ENCODE assay signal across 8 cellular contexts in genomic region chr17:79087428-79088143, GRCh38. TPM values are rescaled to one million over a fixed set of nuclear protein-coding genes. Genes with fewer than 3 reads are reported as not detected.
DNase-seq lines count a peak whose midpoint lies in the region; ATAC-seq and TF ChIP-seq lines count a peak whose summit lies in the region.

No MANE protein-coding gene starts in this region.

- no peak overlapping the region for H3K4me2 ChIP-seq in IMR-90 (ENCODE audit: low read depth, low read length)

- no peaks in the 10 kb centered on the region for H3K9me3 Mint-ChIP-seq in activated T-helper 2 cell treated with anti-CD3 and anti-CD28 coated beads, Interferon-gamma antibody, Interleukin-2, Interleukin-4, amounts not matched to agents 10 μg/mL and 5 μg/mL and 100 μg/mL, durations not matched to agents 14 hours and 24 hours and 36 hours

- H3K27me3 ChIP-seq in IMR-90 (ENCODE audit: control insufficient read depth, insufficient read depth, low read length) (no peaks in the 10 kb centered on the region), thyroid gland (no peaks in the 10 kb centered on the region)

- 61% methylated on average over 6 of the region's 12 CpGs; no CpG with 5 or more reads in 1 of the 2 experiments for WGBS in IMR-90 (ENCODE audit: extremely low coverage in 2 of 2, insufficient read length in 1 of 2), 2 experiments
- 40 to 52% methylated on average over 1 to 10 of the region's 12 CpGs for WGBS in thyroid gland, 2 donors

- no peak overlapping the region for H2BK120ac ChIP-seq in IMR-90 (ENCODE audit: low read depth, low read length)

- peak overlapping the region; percentile 37 for H2AFZ ChIP-seq in IMR-90 (replicated peaks; ENCODE audit: low read length, poor library complexity)

- POLR2A ChIA-PET in IMR-90 (lab: Charles Lee; ENCODE audit: unreplicated experiment), result no interaction called here

- H3K4me3 Mint-ChIP-seq in activated T-helper 2 cell treated with anti-CD3 and anti-CD28 coated beads, Interferon-gamma antibody, Interleukin-2, Interleukin-4, amounts not matched to agents 10 μg/mL and 5 μg/mL and 100 μg/mL, durations not matched to agents 14 hours and 24 hours and 36 hours (ENCODE audit: low read depth), result no peak overlapping the region

- H3K36me3 ChIP-seq in IMR-90 (ENCODE audit: control insufficient read depth, insufficient read depth, low read length) (peaks cover 13% of the 10 kb centered on the region; the same call in 1 of the 2 replicates), thyroid gland (peaks cover 18 to 26% of the 10 kb centered on the region in 2 donors)

- TF ChIP-seq POLR2A in IMR-90 (IDR thresholded peaks at IDR 0.05; ENCODE audit: low read depth, low read length) (no peak), thyroid gland (IDR thresholded peaks at IDR 0.05) (no peak)

- TF ChIP-seq RAD21 in IMR-90 (IDR thresholded peaks at IDR 0.05; ENCODE audit: low read length), result peak; percentile 77

- H3K9me1 ChIP-seq in IMR-90 (ENCODE audit: insufficient read depth, low read length), result no peaks in the 10 kb centered on the region

- in situ Hi-C loops in IMR-90 (cut with MboI; ENCODE audit: low sequenced_read_pairs), result loop anchor here (10.0 to 25.0 kb wide), 2 partner anchors 307 to 625 kb away; no protein-coding TSS in a partner anchor

- H3K4me1 ChIP-seq in IMR-90 (ENCODE audit: control insufficient read depth, insufficient read depth, low read length) (no peaks in the 10 kb centered on the region), thyroid gland (peaks cover 0 to 9% of the 10 kb centered on the region in 2 donors)

- H3K56ac ChIP-seq in IMR-90 (ENCODE audit: extremely low read depth, insufficient read depth, low read length), result no peak overlapping the region

- peaks cover 9% of the 10 kb centered on the region; the same call in 1 of the 2 replicates for H4K20me1 ChIP-seq in IMR-90 (ENCODE audit: insufficient read depth, low read length)

- H3K79me1 ChIP-seq in IMR-90 (ENCODE audit: low read depth in 1 of 2, low read length in 2 of 2), result no peaks in the 10 kb centered on the region

- no peak overlapping the region for H2BK15ac ChIP-seq in IMR-90 (ENCODE audit: low read depth, low read length)

- no peak overlapping the region for H3K27ac Mint-ChIP-seq in activated T-helper 2 cell treated with anti-CD3 and anti-CD28 coated beads, Interferon-gamma antibody, Interleukin-2, Interleukin-4, amounts not matched to agents 10 μg/mL and 5 μg/mL and 100 μg/mL, durations not matched to agents 14 hours and 24 hours and 36 hours

- intact Hi-C loops in IMR-90 (cut with micrococcal nuclease) (loop anchor here (1.0 kb wide), 2 partner anchors 306 to 621 kb away; no protein-coding TSS in a partner anchor), thyroid gland (cut with DNase I) (loop anchor here (2.0 kb wide), 1 partner anchor 305 kb away; no protein-coding TSS in a partner anchor)
- intact Hi-C loops in activated T-helper 2 cell treated with anti-CD3 and anti-CD28 coated beads, Interferon-gamma antibody, Interleukin-2, Interleukin-4, amounts not matched to agents 10 μg/mL and 5 μg/mL and 100 μg/mL, durations not matched to agents 14 hours and 24 hours and 36 hours (cut with micrococcal nuclease), result loop anchor here (2.0 kb wide), 1 partner anchor 305 kb away; no protein-coding TSS in a partner anchor

- peak; percentile 92 for ATAC-seq in IMR-90 (ENCODE audit: low read depth)
- no peak for ATAC-seq in HG02973 (IDR thresholded peaks at IDR 0.05; ENCODE audit: unreplicated experiment)

- H3K9me3 ChIP-seq in IMR-90 (ENCODE audit: control insufficient read depth, insufficient read depth, low read length), result no peaks in the 10 kb centered on the region
- no peaks in the 10 kb centered on the region for H3K9me3 ChIP-seq in thyroid gland

- no peaks in the 10 kb centered on the region for H3K36me3 Mint-ChIP-seq in activated T-helper 2 cell treated with anti-CD3 and anti-CD28 coated beads, Interferon-gamma antibody, Interleukin-2, Interleukin-4, amounts not matched to agents 10 μg/mL and 5 μg/mL and 100 μg/mL, durations not matched to agents 14 hours and 24 hours and 36 hours (ENCODE audit: low read depth)

- H2AK9ac ChIP-seq in IMR-90 (replicated peaks; ENCODE audit: low read depth, low read length, poor library complexity), result peak overlapping the region; percentile 35

- H3K23ac ChIP-seq in IMR-90 (ENCODE audit: low read depth, low read length), result no peak overlapping the region

- DNase-seq in DMS53 (lab: John Stamatoyannopoulos, UW) (peak; percentile 74), IMR-90 (peak; percentile 27), RPMI7951 (ENCODE audit: low read depth) (peak; percentile 43), fibroblast of villous mesenchyme (ENCODE audit: low read depth) (peak; percentile 48), occipital lobe (lab: John Stamatoyannopoulos, UW) (peak; percentile 44), thyroid gland (peak; percentile 74)
- DNase-seq in activated T-helper 2 cell treated with anti-CD3 and anti-CD28 coated beads, Interferon-gamma antibody, Interleukin-2, Interleukin-4, amounts not matched to agents 10 μg/mL and 5 μg/mL and 100 μg/mL, durations not matched to agents 14 hours and 24 hours and 36 hours (ENCODE audit: low spot score), result peak; percentile 55

- dilution Hi-C loops in IMR-90 (cut with HindIII; ENCODE audit: low sequenced_read_pairs, unreplicated experiment), result no loop called here

- no peaks in the 10 kb centered on the region for H3K4me1 Mint-ChIP-seq in activated T-helper 2 cell treated with anti-CD3 and anti-CD28 coated beads, Interferon-gamma antibody, Interleukin-2, Interleukin-4, amounts not matched to agents 10 μg/mL and 5 μg/mL and 100 μg/mL, durations not matched to agents 14 hours and 24 hours and 36 hours (ENCODE audit: low read depth)

- no peak overlapping the region for H4K8ac ChIP-seq in IMR-90 (ENCODE audit: low read depth in 2 of 2, low read length in 2 of 2)

- H3K4me3 ChIP-seq in IMR-90 (ENCODE audit: insufficient read depth, low read depth, low read length) (no peak overlapping the region), fibroblast of villous mesenchyme (ENCODE audit: low read depth, low read length) (no peak overlapping the region), thyroid gland (replicated peaks in 1 of 3) (no peak overlapping the region)

- no peak overlapping the region for H2AK5ac ChIP-seq in IMR-90 (ENCODE audit: low read depth, low read length)

- H3K18ac ChIP-seq in IMR-90 (ENCODE audit: low read depth, low read length), result no peak overlapping the region

- no peak overlapping the region for H4K91ac ChIP-seq in IMR-90 (ENCODE audit: insufficient read depth, low read depth, low read length)

- CTCF ChIA-PET in IMR-90 (lab: Yijun Ruan, JAX), result interaction anchor here (0.6 to 2.4 kb wide), 5 partner anchors 12 to 306 kb away, joined by 3 to 20 read pairs (median 4); no protein-coding TSS in a partner anchor

- TF ChIP-seq CTCF in IMR-90 (conservative IDR thresholded peaks at IDR 0.05; ENCODE audit: low read depth, low read length) (peak; percentile 81), fibroblast of villous mesenchyme (IDR thresholded peaks at IDR 0.05; ENCODE audit: insufficient read depth, low read depth, low read length) (peak; percentile 81), thyroid gland (IDR thresholded peaks at IDR 0.05) (peak; percentile 79 to 93 (median 86))

- no TSS peak for BruUV-seq in IMR-90 (replicated peaks; lab: Mats Ljungman, UMichigan)

- H2BK5ac ChIP-seq in IMR-90 (ENCODE audit: low read depth, low read length, poor library complexity, severe bottlenecking), result no peak overlapping the region

- H3K27ac ChIP-seq in IMR-90 (ENCODE audit: insufficient read depth, low read length) (no peak overlapping the region), thyroid gland (no peak overlapping the region)

- peaks cover 5% of the 10 kb centered on the region for H3K27me3 Mint-ChIP-seq in activated T-helper 2 cell treated with anti-CD3 and anti-CD28 coated beads, Interferon-gamma antibody, Interleukin-2, Interleukin-4, amounts not matched to agents 10 μg/mL and 5 μg/mL and 100 μg/mL, durations not matched to agents 14 hours and 24 hours and 36 hours (ENCODE audit: low read depth)

- H3K9ac ChIP-seq in IMR-90 (ENCODE audit: low read depth, low read length), result no peak overlapping the region

- no peak overlapping the region for H4K5ac ChIP-seq in IMR-90 (ENCODE audit: low read depth, low read length)

- H3K4ac ChIP-seq in IMR-90 (ENCODE audit: low read depth, low read length), result no peak overlapping the region

- no peak overlapping the region for H2BK20ac ChIP-seq in IMR-90 (ENCODE audit: low read depth, low read length)

- no peak overlapping the region for H3K14ac ChIP-seq in IMR-90 (replicated peaks; ENCODE audit: low read depth, low read length)

TF ChIP-seq in IMR-90, 13 proteins besides CTCF, POLR2A, EP300 and RAD21:
- TF ChIP-seq USF2 (IDR thresholded peaks at IDR 0.05; ENCODE audit: low read depth, low read length) (no peak), SMC3 (IDR thresholded peaks at IDR 0.05; ENCODE audit: low read depth, low read length) (peak; percentile 74)
- TF ChIP-seq, protein P1, sequence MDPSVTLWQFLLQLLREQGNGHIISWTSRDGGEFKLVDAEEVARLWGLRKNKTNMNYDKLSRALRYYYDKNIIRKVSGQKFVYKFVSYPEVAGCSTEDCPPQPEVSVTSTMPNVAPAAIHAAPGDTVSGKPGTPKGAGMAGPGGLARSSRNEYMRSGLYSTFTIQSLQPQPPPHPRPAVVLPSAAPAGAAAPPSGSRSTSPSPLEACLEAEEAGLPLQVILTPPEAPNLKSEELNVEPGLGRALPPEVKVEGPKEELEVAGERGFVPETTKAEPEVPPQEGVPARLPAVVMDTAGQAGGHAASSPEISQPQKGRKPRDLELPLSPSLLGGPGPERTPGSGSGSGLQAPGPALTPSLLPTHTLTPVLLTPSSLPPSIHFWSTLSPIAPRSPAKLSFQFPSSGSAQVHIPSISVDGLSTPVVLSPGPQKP (IDR thresholded peaks at IDR 0.05; ENCODE audit: borderline replicate concordance, low read depth, low read length), result no peak

RNA-seq across cellular contexts. Expression of gene ENGASE, which starts 13.0 kb away (rescaled TPM):
- total RNA-seq in IMR-90 (2012; rRNA removed), result 2.5 and 3.9 TPM in 2 replicates
- 10.4 and 12.1 TPM in 2 replicates for polyA plus RNA-seq in IMR-90 (2012; rRNA removed)
- polyA plus RNA-seq in IMR-90 (2012; cell fraction: cytosol; rRNA removed), result 5.4 and 8.9 TPM in 2 replicates
- polyA plus RNA-seq in IMR-90 (2012; cell fraction: nucleus; rRNA removed; ENCODE audit: low replicate concordance), result 108 and 158 TPM in 2 replicates
- 3.7 and 4.1 TPM in 2 replicates for total RNA-seq in RPMI7951 (2014; rRNA removed; shearing (Covaris generic))
- 51.0 and 51.4 TPM in 2 replicates for total RNA-seq in activated T-helper 2 cell treated with anti-CD3 and anti-CD28 coated beads, Interferon-gamma antibody, Interleukin-2, Interleukin-4, amounts not matched to agents 10 μg/mL and 5 μg/mL and 100 μg/mL, durations not matched to agents 14 hours and 24 hours and 36 hours
- total RNA-seq in fibroblast of villous mesenchyme, result 9.0 and 11.2 TPM in 2 replicates
- total RNA-seq in occipital lobe, result 5.8 TPM
- 10 to 100 TPM; 23.9 to 37.1 (median 31.2) TPM for total RNA-seq in thyroid gland
